Comparison of ENCODE assay signal across 1 cellular context in genomic region chr11:77644887-77645286, GRCh38.
TF ChIP-seq lines count a peak whose summit lies in the region.

No MANE protein-coding gene starts in this region.

TF ChIP-seq in K562, 482 proteins besides CTCF, POLR2A, EP300 and RAD21 (continued from another document and continues in another):
- TF ChIP-seq AFF1 (IDR thresholded peaks at IDR 0.05; ENCODE audit: low read depth in 1 of 2, partially characterized antibody in 2 of 2) = no peak
- TF ChIP-seq TBL1XR1 (IDR thresholded peaks at IDR 0.05; ENCODE audit: low read length in 2 of 2) = no peak
- TF ChIP-seq RBM39 (optimal IDR thresholded peaks at IDR 0.05; ENCODE audit: low read depth, low read length) = no peak
- TF ChIP-seq DDX20 (tag; IDR thresholded peaks at IDR 0.05; ENCODE audit: low read depth) = peak; percentile 92
- TF ChIP-seq NR2C1 (IDR thresholded peaks at IDR 0.05) = no peak
- TF ChIP-seq NR2C1 (tag; IDR thresholded peaks at IDR 0.05) = peak; percentile 84
- peak; percentile 89; the same call in 1 of the 2 replicates for TF ChIP-seq ZNF644 (tag; IDR thresholded peaks at IDR 0.05; ENCODE audit: low read depth)
- TF ChIP-seq MECOM (CRISPR knock-in tag; IDR thresholded peaks at IDR 0.05) = peak; percentile 61; the same call in 1 of the 2 replicates
- TF ChIP-seq DMBX1 (CRISPR knock-in tag; IDR thresholded peaks at IDR 0.05; ENCODE audit: borderline replicate concordance) = peak; percentile 98
- TF ChIP-seq ZNF589 (CRISPR knock-in tag; IDR thresholded peaks at IDR 0.05; ENCODE audit: low read depth) = 0 out of 2 replicates have a peak, but pooled peaks have one; percentile 65
- no peak for TF ChIP-seq PTBP1 (IDR thresholded peaks at IDR 0.05; ENCODE audit: low read depth, low read length)
- peak; percentile 78 for TF ChIP-seq ZNF41 (CRISPR knock-in tag; conservative IDR thresholded peaks at IDR 0.05)
- peak; percentile 99 for TF ChIP-seq ZNF592 (IDR thresholded peaks at IDR 0.05)
- TF ChIP-seq AFF4 (CRISPR knock-in tag; IDR thresholded peaks at IDR 0.05) = no peak
- TF ChIP-seq ZNF184 (CRISPR knock-in tag; IDR thresholded peaks at IDR 0.05) = no peak
- TF ChIP-seq HDGF (IDR thresholded peaks at IDR 0.05) = no peak
- no peak for TF ChIP-seq EZH2 (IDR thresholded peaks at IDR 0.05; ENCODE audit: borderline replicate concordance, low read depth, low read length)
- TF ChIP-seq ZNF197 (CRISPR knock-in tag; IDR thresholded peaks at IDR 0.05; ENCODE audit: low read depth) = 0 out of 2 replicates have a peak, but pooled peaks have one; percentile 70
- no peak for TF ChIP-seq MTA3 (IDR thresholded peaks at IDR 0.05; ENCODE audit: borderline replicate concordance)
- no peak for TF ChIP-seq HDAC2 (IDR thresholded peaks at IDR 0.05)
- TF ChIP-seq ETV6 (IDR thresholded peaks at IDR 0.05; ENCODE audit: borderline replicate concordance in 1 of 2, low read depth in 2 of 2, low read length in 1 of 2) = no peak
- no peak for TF ChIP-seq ETV6 (CRISPR knock-in tag; IDR thresholded peaks at IDR 0.05; ENCODE audit: borderline replicate concordance)
- TF ChIP-seq CREBBP (IDR thresholded peaks at IDR 0.05; ENCODE audit: low read depth, low read length) = no peak
- no peak for TF ChIP-seq FOXJ2 (tag; IDR thresholded peaks at IDR 0.05)
- TF ChIP-seq ZZZ3 (IDR thresholded peaks at IDR 0.05) = no peak
- no peak for TF ChIP-seq ZFP30 (CRISPR knock-in tag; IDR thresholded peaks at IDR 0.05; ENCODE audit: borderline replicate concordance)
- no peak for TF ChIP-seq SRSF9 (IDR thresholded peaks at IDR 0.05; ENCODE audit: borderline replicate concordance, low read depth, low read length)
- no peak for TF ChIP-seq ZNF507 (tag; conservative IDR thresholded peaks at IDR 0.05)
- TF ChIP-seq PHF21A (IDR thresholded peaks at IDR 0.05; ENCODE audit: borderline replicate concordance, low read depth) = no peak
- no peak for TF ChIP-seq NR2C2 (CRISPR knock-in tag; IDR thresholded peaks at IDR 0.05)
- TF ChIP-seq NR2C2 (tag; IDR thresholded peaks at IDR 0.05) = peak; percentile 61
- no peak for TF ChIP-seq ZSCAN29 (IDR thresholded peaks at IDR 0.05)
- peak; percentile 95 for TF ChIP-seq SMAD4 (CRISPR knock-in tag; conservative IDR thresholded peaks at IDR 0.05)
- TF ChIP-seq ELK3 (CRISPR knock-in tag; IDR thresholded peaks at IDR 0.05) = peak; percentile 80; the same call in 1 of the 2 replicates
- TF ChIP-seq ZNF830 (CRISPR knock-in tag; IDR thresholded peaks at IDR 0.05) = no peak
- TF ChIP-seq U2AF1 (optimal IDR thresholded peaks at IDR 0.05; ENCODE audit: low read depth, low read length) = no peak
- no peak for TF ChIP-seq MYC (IDR thresholded peaks at IDR 0.05; ENCODE audit: low read depth, low read length)
- TF ChIP-seq MYC (CRISPR knock-in tag; IDR thresholded peaks at IDR 0.05; ENCODE audit: borderline replicate concordance, low read depth) = peak; percentile 56; the same call in 1 of the 2 replicates
- TF ChIP-seq MTF1 (CRISPR knock-in tag; IDR thresholded peaks at IDR 0.05; ENCODE audit: borderline replicate concordance) = no peak
- TF ChIP-seq TCF15 (CRISPR knock-in tag; IDR thresholded peaks at IDR 0.05) = peak; percentile 62; the same call in 1 of the 2 replicates
- peak; percentile 84 for TF ChIP-seq HIVEP1 (CRISPR knock-in tag; IDR thresholded peaks at IDR 0.05)
- no peak for TF ChIP-seq ZNF3 (CRISPR knock-in tag; IDR thresholded peaks at IDR 0.05)
- no peak for TF ChIP-seq BHLHE40 (IDR thresholded peaks at IDR 0.05; ENCODE audit: low read length)
- TF ChIP-seq C11orf30 (IDR thresholded peaks at IDR 0.05; ENCODE audit: low read depth) = peak; percentile 13; the same call in 1 of the 2 replicates
- TF ChIP-seq ETS2 (tag; IDR thresholded peaks at IDR 0.05; ENCODE audit: borderline replicate concordance, poor library complexity, severe bottlenecking) = peak; percentile 55
- peak; percentile 95 for TF ChIP-seq ZNF175 (CRISPR knock-in tag; IDR thresholded peaks at IDR 0.05; ENCODE audit: low read depth)
- TF ChIP-seq ZNF165 (CRISPR knock-in tag; IDR thresholded peaks at IDR 0.05; ENCODE audit: borderline replicate concordance) = no peak
- no peak for TF ChIP-seq ZNF174 (CRISPR knock-in tag; IDR thresholded peaks at IDR 0.05)
- TF ChIP-seq ILK (tag; IDR thresholded peaks at IDR 0.05; ENCODE audit: borderline replicate concordance, low read depth) = peak; percentile 69
- TF ChIP-seq PTTG1 (tag; IDR thresholded peaks at IDR 0.05; ENCODE audit: low read depth) = peak; percentile 88
- TF ChIP-seq TSHZ1 (CRISPR knock-in tag; IDR thresholded peaks at IDR 0.05) = peak; percentile 70; the same call in 1 of the 2 replicates
- TF ChIP-seq ID3 (CRISPR knock-in tag; IDR thresholded peaks at IDR 0.05) = no peak
- peak; percentile 95 for TF ChIP-seq ID3 (tag; IDR thresholded peaks at IDR 0.05)
